In the genomic region with DNA sequence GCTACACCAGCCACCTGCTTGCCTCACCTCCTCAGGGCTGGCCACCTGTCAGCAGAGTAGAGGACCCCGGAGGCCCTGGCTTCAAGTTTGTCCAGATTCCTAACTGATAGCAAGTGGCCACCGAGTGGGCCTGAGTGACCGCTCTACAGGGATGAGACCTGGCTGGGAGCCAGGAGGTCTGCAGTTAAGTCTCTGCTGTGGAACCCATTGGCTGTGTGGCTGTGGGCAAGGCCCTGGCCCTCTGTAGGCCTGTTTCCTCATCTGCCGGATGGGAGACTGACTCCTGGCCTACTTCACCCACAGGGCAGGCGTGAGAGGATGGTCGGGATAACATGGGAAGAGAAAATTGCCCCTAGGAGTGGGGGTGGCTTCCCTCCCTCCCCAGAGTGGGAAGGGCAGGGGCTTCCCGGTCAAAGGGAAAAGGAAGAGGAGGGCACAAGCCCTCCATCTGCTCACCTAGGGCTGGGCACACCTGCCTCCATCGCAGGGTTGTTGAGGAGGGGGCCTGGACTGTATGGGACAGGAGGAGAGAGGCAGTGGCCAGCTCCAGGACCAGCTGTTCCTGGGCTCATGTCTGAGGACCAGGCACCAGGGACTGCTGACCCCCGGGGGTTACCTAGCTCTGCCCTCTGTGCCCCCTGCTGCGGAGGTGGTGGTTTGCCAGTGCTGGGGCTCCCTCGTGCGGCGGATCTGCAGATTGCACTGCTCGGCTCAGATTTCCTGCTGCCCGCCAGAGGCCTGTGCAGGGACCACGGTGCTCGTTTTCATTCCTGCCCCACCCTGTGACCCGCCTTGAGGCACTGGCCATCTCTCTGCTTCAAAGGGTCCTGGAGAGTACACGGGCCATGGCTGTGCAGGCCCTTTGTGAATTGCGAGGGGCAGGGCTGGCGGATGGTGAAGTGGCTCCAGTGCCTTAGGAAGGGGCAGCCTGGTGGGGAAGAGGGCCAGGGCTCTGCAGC, we compare ENCODE assay signal across 8 cellular contexts. TPM values are rescaled to one million over a fixed set of nuclear protein-coding genes. Genes with fewer than 3 reads are reported as not detected.
DNase-seq lines count a peak whose midpoint lies in the region; ATAC-seq and TF ChIP-seq lines count a peak whose summit lies in the region.

No MANE protein-coding gene starts in this region.

- TF ChIP-seq CTCF in BJ (IDR thresholded peaks at IDR 0.05; ENCODE audit: insufficient read depth, low read depth, low read length) (peak; percentile 92), HEK293 (tag by site-specific recombination; IDR thresholded peaks at IDR 0.05) (peak; percentile 95), fibroblast of lung (conservative IDR thresholded peaks at IDR 0.05 in 1 of 2, IDR thresholded peaks at IDR 0.05 in 1 of 2; ENCODE audit: low read depth in 1 of 2, low read length in 2 of 2) (peak; percentile 85 to 91), thoracic aorta (IDR thresholded peaks at IDR 0.05) (peak; percentile 93)

- H2BK120ac ChIP-seq in neuronal stem cell (ENCODE audit: low read depth, low read length), result no peak overlapping the region

- H3K4me2 ChIP-seq in fibroblast of lung (ENCODE audit: extremely low read depth, insufficient read depth, low read length) (no peak overlapping the region), neuronal stem cell (ENCODE audit: insufficient read depth, low read length, poor library complexity, severe bottlenecking) (no peak overlapping the region)

- H3K27me3 ChIP-seq in BJ (ENCODE audit: control insufficient read depth, insufficient read depth, low read length) (no peaks in the 10 kb centered on the region), fibroblast of lung (ENCODE audit: control insufficient read depth, insufficient read depth, low read length) (no peaks in the 10 kb centered on the region), neuronal stem cell (ENCODE audit: control insufficient read depth in 3 of 3, insufficient read depth in 3 of 3, low read depth in 1 of 3, low read length in 3 of 3) (no peaks in the 10 kb centered on the region), thoracic aorta (replicated peaks; ENCODE audit: insufficient read depth) (no peaks in the 10 kb centered on the region)

- no peak overlapping the region for H2BK12ac ChIP-seq in neuronal stem cell (ENCODE audit: low read length)

- H2AK5ac ChIP-seq in neuronal stem cell (ENCODE audit: low read depth, low read length), result peak overlapping the region; percentile 47

- H3K27ac ChIP-seq in HEK293 (ENCODE audit: extremely low read depth, low read depth, low read length) (no peak overlapping the region), fibroblast of lung (ENCODE audit: insufficient read depth, low read length) (no peak overlapping the region), neuronal stem cell (replicated peaks; ENCODE audit: low read length) (no peak overlapping the region), thoracic aorta (peak overlapping the region in 1 of 2 donors; percentile 18)

- no peak overlapping the region for H3K14ac ChIP-seq in neuronal stem cell (ENCODE audit: low read length)

- H3K4me3 ChIP-seq in BJ (ENCODE audit: low read depth, low read length) (no peak overlapping the region), HEK293 (ENCODE audit: low read depth, low read length) (no peak overlapping the region), fibroblast of lung (replicated peaks in 1 of 4; ENCODE audit: control extremely low read depth in 1 of 4, insufficient read depth in 1 of 4, low read depth in 3 of 4, low read length in 4 of 4) (no peak overlapping the region), neuronal stem cell (ENCODE audit: low read length in 2 of 2) (no peak overlapping the region), thoracic aorta (no peak overlapping the region)

- POLR2A ChIA-PET in BJ (lab: Charles Lee), result no interaction called here
- POLR2A ChIA-PET in HEK293 (lab: Yijun Ruan, JAX), result interaction anchor here (1.0 to 2.7 kb wide), 3 partner anchors 10 to 563 kb away, joined by 3 to 14 read pairs (median 5); a partner anchor contains a TSS

- H3K4me1 ChIP-seq in HEK293 (ENCODE audit: control insufficient read depth, insufficient read depth, low read length) (no peaks in the 10 kb centered on the region), fibroblast of lung (ENCODE audit: control insufficient read depth, extremely low read depth, insufficient read depth, low read length) (peaks cover 5% of the 10 kb centered on the region), neuronal stem cell (ENCODE audit: control insufficient read depth in 2 of 2, insufficient read depth in 1 of 2, low read depth in 1 of 2, low read length in 2 of 2) (peaks cover 0 to 1% of the 10 kb centered on the region in 2 donors), thoracic aorta (ENCODE audit: control insufficient read depth in 1 of 2, low read depth in 2 of 2) (peaks cover 9 to 21% of the 10 kb centered on the region in 2 donors)

- CTCF ChIA-PET in BJ (lab: Yijun Ruan, JAX), result interaction anchor here (0.8 to 3.9 kb wide), 8 partner anchors 9 to 238 kb away, joined by 3 to 18 read pairs (median 4); a partner anchor contains a TSS
- CTCF ChIA-PET in HEK293 (lab: Yijun Ruan, JAX), result interaction anchor here (0.6 to 2.9 kb wide), 17 partner anchors 10 to 598 kb away, joined by 3 to 25 read pairs (median 4); a partner anchor contains a TSS

- no peak overlapping the region for H4K91ac ChIP-seq in neuronal stem cell (ENCODE audit: low read depth, low read length, poor library complexity)

- H3K79me2 ChIP-seq in fibroblast of lung (ENCODE audit: control insufficient read depth, insufficient read depth, low read length), result no peaks in the 10 kb centered on the region

- no peaks in the 10 kb centered on the region for H4K20me1 ChIP-seq in fibroblast of lung (ENCODE audit: control insufficient read depth, extremely low read depth, insufficient read depth, low read length)

- H2AFZ ChIP-seq in fibroblast of lung (ENCODE audit: low read length) (no peak overlapping the region), neuronal stem cell (ENCODE audit: low read length) (no peak overlapping the region)

- H3K79me1 ChIP-seq in neuronal stem cell (ENCODE audit: low read depth, low read length), result peaks cover 11% of the 10 kb centered on the region

- peak overlapping the region; percentile 87 for H3K23ac ChIP-seq in neuronal stem cell (ENCODE audit: low read depth, low read length, poor library complexity)

- H2BK15ac ChIP-seq in neuronal stem cell (ENCODE audit: low read length), result peak overlapping the region; percentile 30

- no peak overlapping the region for H2BK5ac ChIP-seq in neuronal stem cell (ENCODE audit: low read length)

- H3K9me3 ChIP-seq in HEK293 (ENCODE audit: control insufficient read depth, insufficient read depth, low read depth, low read length) (no peaks in the 10 kb centered on the region), fibroblast of lung (ENCODE audit: control insufficient read depth, insufficient read depth, low read depth, low read length) (no peaks in the 10 kb centered on the region), neuronal stem cell (replicated peaks in 1 of 2; ENCODE audit: control insufficient read depth in 2 of 2, insufficient read depth in 1 of 2, low read depth in 1 of 2, low read length in 2 of 2) (no peaks in the 10 kb centered on the region), thoracic aorta (no peaks in the 10 kb centered on the region)

- DNase-seq in BJ (ENCODE audit: low read depth) (no peak), OCI-M1 (lab: John Stamatoyannopoulos, UW) (peak; percentile 76), fibroblast of lung (ENCODE audit: low read depth in 2 of 2) (peak in 1 of 2 donors; percentile 41), neuronal stem cell (ENCODE audit: low spot score) (peak; percentile 77), thoracic aorta (ENCODE audit: low spot score) (no peak)
- peak; percentile 86 for DNase-seq in activated T-cell treated with anti-CD3 and anti-CD28 coated beads, Interleukin-2, amount 50 U/mL, for 1 hour

- no peak overlapping the region for H3K4ac ChIP-seq in neuronal stem cell (ENCODE audit: low read length)

- H3K36me3 ChIP-seq in BJ (ENCODE audit: control insufficient read depth, insufficient read depth, low read length) (peaks cover 46% of the 10 kb centered on the region), HEK293 (ENCODE audit: control insufficient read depth in 2 of 2, insufficient read depth in 1 of 2, low read length in 2 of 2) (peaks cover 7 to 96% of the 10 kb centered on the region in 2 experiments; a peak in 2 of 3 replicates), fibroblast of lung (ENCODE audit: control insufficient read depth, insufficient read depth, low read length) (peaks cover 22% of the 10 kb centered on the region), neuronal stem cell (replicated peaks in 1 of 2; ENCODE audit: control insufficient read depth in 2 of 2, insufficient read depth in 2 of 2, low read length in 2 of 2) (peaks cover 50 to 91% of the 10 kb centered on the region in 2 donors), thoracic aorta (peaks cover 53% of the 10 kb centered on the region)

- ATAC-seq in thoracic aorta (ENCODE audit: insufficient number of reproducible peaks, low FRiP score, low read depth) (no peak), GM21423 (IDR thresholded peaks at IDR 0.05; ENCODE audit: unreplicated experiment) (no peak)

- H4K8ac ChIP-seq in neuronal stem cell (ENCODE audit: low read depth, low read length), result no peak overlapping the region

- WGBS in neuronal stem cell (ENCODE audit: extremely low coverage in 2 of 2, insufficient read length in 2 of 2, insufficient replicate concordance in 1 of 2), 2 donors, result no CpG with 5 or more reads among the region's 21 CpGs

- H3K9ac ChIP-seq in fibroblast of lung (ENCODE audit: insufficient read depth, low read length), result no peak overlapping the region
- peak overlapping the region; percentile 76 for H3K9ac ChIP-seq in neuronal stem cell (ENCODE audit: low read depth, low read length, poor library complexity)

- peak overlapping the region; percentile 16 for H3K18ac ChIP-seq in neuronal stem cell (ENCODE audit: low read length)

RNA-seq across cellular contexts. Expression of a gene that starts 9.1 kb away (rescaled TPM):
- polyA plus RNA-seq in BJ (2011; rRNA removed) (57.8 and 93.7 TPM in 2 replicates), fibroblast of lung (47.0 and 56.0 TPM in 2 replicates)
- polyA minus RNA-seq in BJ (2011; rRNA and poly(A)+ RNA removed), result 34.7 and 46.6 TPM in 2 replicates
- total RNA-seq in fibroblast of lung (38.3 and 41.1 TPM in 2 replicates), thoracic aorta (10 to 100 TPM; 63.4 to 81.9 TPM)
- 43.5 and 43.6 TPM in 2 replicates for polyA plus RNA-seq in fibroblast of lung (2012)
- 54.0 and 84.5 TPM in 2 replicates for polyA minus RNA-seq in fibroblast of lung (ENCODE audit: low replicate concordance)
- polyA plus RNA-seq in neuronal stem cell (2013, experiment 1 of 2), result 32.0 TPM
- 30.2 TPM for polyA plus RNA-seq in neuronal stem cell (2013, experiment 2 of 2)

RNA-seq across cellular contexts. Expression of a gene that starts 10.6 kb away (rescaled TPM):
- polyA plus RNA-seq in BJ (2011; rRNA removed) (29.4 and 39.9 TPM in 2 replicates), fibroblast of lung (67.6 and 69.5 TPM in 2 replicates)
- 33.4 and 69.0 TPM in 2 replicates for polyA minus RNA-seq in BJ (2011; rRNA and poly(A)+ RNA removed)
- total RNA-seq in fibroblast of lung (11.0 and 19.3 TPM in 2 replicates), thoracic aorta (10 to 100 TPM; 44.1 to 48.6 TPM)
- 81.1 and 108 TPM in 2 replicates for polyA plus RNA-seq in fibroblast of lung (2012)
- polyA minus RNA-seq in fibroblast of lung (ENCODE audit: low replicate concordance), result 172 and 276 TPM in 2 replicates
- 92.8 TPM for polyA plus RNA-seq in neuronal stem cell (2013, experiment 1 of 2)
- polyA plus RNA-seq in neuronal stem cell (2013, experiment 2 of 2), result 91.3 TPM

RNA-seq across cellular contexts. Expression of a gene that starts 48.6 kb away (rescaled TPM):
- polyA plus RNA-seq in BJ (2011; rRNA removed), result 1.4 and 2.8 TPM in 2 replicates
- 1.0 and 2.2 TPM in 2 replicates for polyA minus RNA-seq in BJ (2011; rRNA and poly(A)+ RNA removed)
- total RNA-seq in fibroblast of lung, result under 0.01 and 0.33 TPM in 2 replicates
- polyA plus RNA-seq in fibroblast of lung, result 1.2 and 3.4 TPM in 2 replicates
- 0.90 and 2.2 TPM in 2 replicates for polyA plus RNA-seq in fibroblast of lung (2012)
- polyA minus RNA-seq in fibroblast of lung (ENCODE audit: low replicate concordance), result 0.82 and 1.9 TPM in 2 replicates
- polyA plus RNA-seq in neuronal stem cell (2013, experiment 1 of 2), result 7.6 TPM
- 7.3 TPM for polyA plus RNA-seq in neuronal stem cell (2013, experiment 2 of 2)
- total RNA-seq in thoracic aorta, result not detected

Comparison
In these comparisons a context has a peak if more than half of its experiments do, and no peak if none do; other contexts are left out.
1. DNase-seq: peak in OCI-M1 (single experiment), activated T-cell treated with anti-CD3 and anti-CD28 coated beads, Interleukin-2, amount 50 U/mL, for 1 hour (single experiment) and neuronal stem cell (single experiment); none in BJ (single experiment) and thoracic aorta (single experiment).
2. Peak in every context shown above with its lines, with median percentiles within 50 percentile points of each other: CTCF ChIP-seq.